8 cellular contexts compared by ENCODE assay signal in genomic region chr15:90115783-90116182, GRCh38.
"Had no signal": no experiment of that assay in that cellular context is flagged by ENCODE, and none has a peak within 500 bp of the region (broad histone marks: within the 10 kb centered on the region; RNA-seq: fewer than 3 reads in every experiment).

No MANE protein-coding gene starts in this region.

- ATAC-seq: GM12878 had no signal

- DNase-seq: GDM1, GF-D8 had no signal

- H3K4me3 ChIP-seq: GM12878 had no signal

- FAIRE-seq: G401.6, GM12878, GM12891, GM12892, GM18507, GM19239 had no signal
